In the genomic region with DNA sequence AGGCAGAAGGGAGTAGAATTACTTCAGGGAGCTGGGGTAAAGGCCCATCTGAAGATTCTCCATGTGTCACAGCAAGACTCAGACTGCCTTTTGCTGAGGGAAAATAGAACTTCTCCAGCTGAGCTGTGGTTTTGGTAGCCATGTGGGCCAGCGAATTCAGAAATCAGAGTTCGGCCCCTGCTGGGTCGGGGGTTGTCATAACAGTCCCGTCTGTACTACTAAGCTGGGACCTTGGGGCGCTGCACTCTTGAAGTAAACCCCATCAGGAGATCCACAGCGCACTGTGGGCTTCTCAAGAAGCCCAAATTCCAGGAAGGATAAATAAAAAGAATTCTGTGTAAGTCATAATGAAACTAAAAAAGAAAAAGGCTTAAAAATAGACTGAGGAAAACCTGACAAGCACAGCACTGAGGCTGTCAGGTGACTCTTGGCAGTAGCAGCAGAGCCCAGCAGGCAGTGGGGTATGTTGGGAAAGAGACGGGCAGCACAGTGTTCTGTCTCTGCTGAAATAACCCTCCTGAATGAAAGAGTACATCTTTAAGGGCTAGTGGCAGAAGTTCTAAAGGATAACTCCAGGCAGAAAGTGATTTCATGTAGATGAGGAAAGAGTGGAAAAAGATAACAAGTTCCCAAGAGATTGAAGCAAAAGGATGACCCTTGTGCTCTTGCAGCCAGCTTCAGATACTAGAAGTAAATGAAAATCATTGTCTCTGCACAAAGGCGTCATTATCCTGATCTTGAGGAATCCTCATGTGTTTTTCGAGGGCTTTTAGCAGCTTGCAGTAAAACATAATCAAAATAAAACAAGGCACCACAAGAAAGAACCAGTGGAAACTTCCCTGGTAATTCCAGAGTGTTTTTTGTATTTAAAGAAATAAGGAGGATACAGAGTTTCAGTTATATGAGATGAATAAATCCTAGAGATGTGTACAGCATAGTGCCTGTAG, we compare ENCODE assay signal across 12 cellular contexts.
A peak's percentile ranks its signal among the peaks of the same experiment; 100 is the strongest.
DNase-seq lines count a peak whose midpoint lies in the region; ATAC-seq, FAIRE-seq and TF ChIP-seq lines count a peak whose summit lies in the region.
"Had no signal": no experiment of that assay in that cellular context is flagged by ENCODE, and none has a peak within 500 bp of the region (broad histone marks: within the 10 kb centered on the region; RNA-seq: fewer than 3 reads in every experiment).

No MANE protein-coding gene starts in this region.

- H3K27ac Mint-ChIP-seq in CD14-positive monocyte = peak overlapping the region in 4 of 7 donors; percentile 51 to 76 (median 64)
- peak overlapping the region; percentile 89 for H3K27ac Mint-ChIP-seq in T-helper 1 cell treated with Interleukin-12 subunit alpha and Interleukin-12 subunit beta and Interleukin-4 antibody, amounts not matched to agents 30 μg/mL and 1 μg/mL, for 36 hours
- H3K27ac Mint-ChIP-seq: type B pancreatic cell had no signal

- no peak overlapping the region for H3K4me3 Mint-ChIP-seq in CD14-positive monocyte
- H3K4me3 Mint-ChIP-seq in T-helper 1 cell treated with Interleukin-12 subunit alpha and Interleukin-12 subunit beta and Interleukin-4 antibody, amounts not matched to agents 30 μg/mL and 1 μg/mL, for 36 hours = peak overlapping the region; percentile 79
- H3K4me3 Mint-ChIP-seq: type B pancreatic cell had no signal

- H3K4me3 ChIP-seq in choroid plexus epithelial cell (ENCODE audit: low read depth, low read length) = peak overlapping the region; percentile 20
- H3K4me3 ChIP-seq: mucosa of descending colon had no signal

- no peaks in the 10 kb centered on the region for H3K27me3 Mint-ChIP-seq in CD14-positive monocyte (ENCODE audit: low read depth in 3 of 3)
- no peaks in the 10 kb centered on the region for H3K27me3 Mint-ChIP-seq in T-helper 1 cell treated with Interleukin-12 subunit alpha and Interleukin-12 subunit beta and Interleukin-4 antibody, amounts not matched to agents 30 μg/mL and 1 μg/mL, for 36 hours (ENCODE audit: low read depth)
- H3K27me3 Mint-ChIP-seq: type B pancreatic cell had no signal

- peaks cover 52% of the 10 kb centered on the region for H3K4me1 Mint-ChIP-seq in CD14-positive monocyte
- peaks cover 72% of the 10 kb centered on the region for H3K4me1 Mint-ChIP-seq in T-helper 1 cell treated with Interleukin-12 subunit alpha and Interleukin-12 subunit beta and Interleukin-4 antibody, amounts not matched to agents 30 μg/mL and 1 μg/mL, for 36 hours (ENCODE audit: low read depth)

- H3K9me3 Mint-ChIP-seq in CD14-positive monocyte = no peaks in the 10 kb centered on the region
- no peaks in the 10 kb centered on the region for H3K9me3 Mint-ChIP-seq in T-helper 1 cell treated with Interleukin-12 subunit alpha and Interleukin-12 subunit beta and Interleukin-4 antibody, amounts not matched to agents 30 μg/mL and 1 μg/mL, for 36 hours
- H3K9me3 Mint-ChIP-seq: type B pancreatic cell had no signal

- TF ChIP-seq CTCF in CD14-positive monocyte (IDR thresholded peaks at IDR 0.05) = no peak
- TF ChIP-seq CTCF in choroid plexus epithelial cell (conservative IDR thresholded peaks at IDR 0.05; ENCODE audit: low read depth, low read length) = no peak
- TF ChIP-seq CTCF in D721Med (IDR thresholded peaks at IDR 0.05; ENCODE audit: insufficient read depth, missing control alignments) = no peak

- no peak for ATAC-seq in GM21360 (IDR thresholded peaks at IDR 0.05; ENCODE audit: unreplicated experiment)
- ATAC-seq: mucosa of descending colon had no signal

- peaks cover 67 to 75% of the 10 kb centered on the region in 2 donors for H3K36me3 Mint-ChIP-seq in CD14-positive monocyte
- H3K36me3 Mint-ChIP-seq in T-helper 1 cell treated with Interleukin-12 subunit alpha and Interleukin-12 subunit beta and Interleukin-4 antibody, amounts not matched to agents 30 μg/mL and 1 μg/mL, for 36 hours (ENCODE audit: low read depth) = peaks cover 51% of the 10 kb centered on the region

- no peak for FAIRE-seq in D721Med (lab: Jason Lieb, UNC)
- FAIRE-seq: endometrium had no signal

- DNase-seq in CD14-positive monocyte (ENCODE audit: low spot score) (no peak), choroid plexus epithelial cell (ENCODE audit: low read depth) (peak; percentile 87), pons (ENCODE audit: low spot score) (peak; percentile 93), dermis blood vessel endothelial cell (no peak), D721Med (ENCODE audit: insufficient read length, low spot score) (no peak), SW 1271 (lab: John Stamatoyannopoulos, UW) (no peak)
- DNase-seq: Calu3, mucosa of descending colon had no signal

- intact Hi-C loops in CD14-positive monocyte (cut with micrococcal nuclease) = no loop called here

Comparison
In these comparisons a context has a peak if more than half of its experiments do, and no peak if none do; other contexts are left out.
1. DNase-seq: peak in choroid plexus epithelial cell (single experiment) and pons (single experiment); none in CD14-positive monocyte (single experiment), dermis blood vessel endothelial cell (single experiment), D721Med (single experiment) and SW 1271 (0 of 2).